ENCODE assay signal across 20 cellular contexts in genomic region chr9:35835766-35836165, GRCh38. TPM values are rescaled to one million over a fixed set of nuclear protein-coding genes. Genes with fewer than 3 reads are reported as not detected.
DNase-seq lines count a peak whose midpoint lies in the region; ATAC-seq, FAIRE-seq and TF ChIP-seq lines count a peak whose summit lies in the region.
"Had no signal": no experiment of that assay in that cellular context is flagged by ENCODE, and none has a peak within 500 bp of the region (broad histone marks: within the 10 kb centered on the region; RNA-seq: fewer than 3 reads in every experiment).

No MANE protein-coding gene starts in this region.

- no peak overlapping the region for H3K27ac Mint-ChIP-seq in endodermal cell
- H3K27ac Mint-ChIP-seq: HFFc6 had no signal

- FAIRE-seq in pancreas (lab: Jason Lieb, UNC), result no peak
- FAIRE-seq: A549, RCC 7860 had no signal

- intact Hi-C loops in colonic mucosa (cut with DNase I) (no loop called here), pancreas (cut with DNase I) (no loop called here)

- H3K4me3 ChIP-seq in colonic mucosa (no peak overlapping the region), mucosa of rectum (ENCODE audit: low read length in 2 of 2) (no peak overlapping the region), pancreas (no peak overlapping the region), endodermal cell (ENCODE audit: low read length) (no peak overlapping the region)
- H3K4me3 ChIP-seq: A549 had no signal

- peak overlapping the region; percentile 63 for H3K27ac ChIP-seq in 22Rv1
- H3K27ac ChIP-seq in colonic mucosa, result peak overlapping the region; percentile 33
- H3K27ac ChIP-seq in mucosa of rectum (ENCODE audit: low read depth in 2 of 2, low read length in 2 of 2), result peak overlapping the region; percentile 50 to 85
- H3K27ac ChIP-seq in pancreas, result peak overlapping the region in 1 of 4 donors; percentile 85
- H3K27ac ChIP-seq in endodermal cell (ENCODE audit: low read depth, low read length), result no peak overlapping the region
- H3K27ac ChIP-seq: A549 had no signal

- no peak overlapping the region for H3K4me3 Mint-ChIP-seq in endodermal cell
- H3K4me3 Mint-ChIP-seq: CD4-positive, alpha-beta memory T cell; HFFc6 had no signal

- H3K27me3 Mint-ChIP-seq in endodermal cell (ENCODE audit: insufficient read depth), result peaks cover 23% of the 10 kb centered on the region
- H3K27me3 Mint-ChIP-seq: CD4-positive, alpha-beta memory T cell had no signal

- ATAC-seq in pancreas, result no peak

- H3K9ac ChIP-seq in colonic mucosa (ENCODE audit: low read depth in 2 of 2, low read length in 2 of 2), result peak overlapping the region in 1 of 2 donors; percentile 14
- H3K9ac ChIP-seq in mucosa of rectum (ENCODE audit: low read depth in 1 of 2, low read length in 2 of 2), result no peak overlapping the region
- no peak overlapping the region for H3K9ac ChIP-seq in endodermal cell (ENCODE audit: extremely low read depth, low read length, poor library complexity, severe bottlenecking)

- no peaks in the 10 kb centered on the region for H3K36me3 Mint-ChIP-seq in endodermal cell (ENCODE audit: low read depth)
- H3K36me3 Mint-ChIP-seq: CD4-positive, alpha-beta memory T cell had no signal

- TF ChIP-seq CTCF in 22Rv1 (IDR thresholded peaks at IDR 0.05) (no peak), colonic mucosa (IDR thresholded peaks at IDR 0.05) (no peak), pancreas (IDR thresholded peaks at IDR 0.05) (no peak), endodermal cell (conservative IDR thresholded peaks at IDR 0.05) (no peak)

- peaks cover 9% of the 10 kb centered on the region for H3K4me1 Mint-ChIP-seq in endodermal cell

- H3K36me3 ChIP-seq in colonic mucosa (no peaks in the 10 kb centered on the region), mucosa of rectum (ENCODE audit: control insufficient read depth in 2 of 2, insufficient read depth in 2 of 2, low read length in 2 of 2) (no peaks in the 10 kb centered on the region), pancreas (no peaks in the 10 kb centered on the region), endodermal cell (ENCODE audit: control insufficient read depth, insufficient read depth, low read length) (no peaks in the 10 kb centered on the region)

- DNase-seq in HuH-7.5 (ENCODE audit: low spot score), result peak; percentile 52
- DNase-seq in colonic mucosa, result no peak
- no peak for DNase-seq in pancreas
- DNase-seq in NCI-H1092 (lab: John Stamatoyannopoulos, UW), result no peak
- no peak for DNase-seq in endodermal cell
- DNase-seq in activated T-cell treated with anti-CD3 and anti-CD28 coated beads for 4 hours, result no peak
- DNase-seq: CD4-positive, alpha-beta memory T cell; GDM1; HFFc6; IMR-90; MV-4-11; NCI-H1436 treated with DMSO at 0.1 percent for 48 hours; NCI-H2081; NCI-H524; SHP77 had no signal

- H3K9me3 ChIP-seq in colonic mucosa, result no peaks in the 10 kb centered on the region
- no peaks in the 10 kb centered on the region for H3K9me3 ChIP-seq in mucosa of rectum (ENCODE audit: control insufficient read depth in 2 of 2, low read length in 2 of 2)
- no peaks in the 10 kb centered on the region for H3K9me3 ChIP-seq in pancreas
- H3K9me3 ChIP-seq in endodermal cell (ENCODE audit: control insufficient read depth, low read length), result no peaks in the 10 kb centered on the region
- H3K9me3 ChIP-seq: A549 had no signal

- H3K4me1 ChIP-seq in colonic mucosa (peaks cover 19% of the 10 kb centered on the region), mucosa of rectum (ENCODE audit: control insufficient read depth in 2 of 2, insufficient read depth in 2 of 2, low read length in 2 of 2) (peaks cover 29 to 38% of the 10 kb centered on the region in 2 donors), pancreas (peaks cover 6 to 26% (median 22%) of the 10 kb centered on the region in 3 donors), endodermal cell (ENCODE audit: control insufficient read depth, insufficient read depth, low read length) (no peaks in the 10 kb centered on the region)
- H3K4me1 ChIP-seq: A549 had no signal

- no peaks in the 10 kb centered on the region for H3K9me3 Mint-ChIP-seq in endodermal cell
- H3K9me3 Mint-ChIP-seq: CD4-positive, alpha-beta memory T cell; HFFc6 had no signal

- H3K27me3 ChIP-seq in colonic mucosa (no peaks in the 10 kb centered on the region), mucosa of rectum (ENCODE audit: control insufficient read depth in 2 of 2, insufficient read depth in 2 of 2, low read length in 2 of 2) (no peaks in the 10 kb centered on the region), pancreas (no peaks in the 10 kb centered on the region), endodermal cell (ENCODE audit: control insufficient read depth, insufficient read depth, low read length, poor library complexity, severe bottlenecking) (no peaks in the 10 kb centered on the region)

- 71 to 72% methylated on average over 2 of the region's 2 CpGs for WGBS in pancreas, 2 donors
- 85 to 95% methylated on average over 2 of the region's 2 CpGs for WGBS in endodermal cell (ENCODE audit: insufficient coverage in 1 of 2, insufficient read length in 1 of 2), 2 experiments

RNA-seq across cellular contexts. Expression of gene TMEM8B, which starts 6.7 kb away (rescaled TPM):
- total RNA-seq in colonic mucosa (10 to 100 TPM; 15.1 to 17.6 TPM), pancreas (10 to 100 TPM in 1 of 6 donors, 1 to 10 TPM in 5; 4.9 to 10.3 (median 7.0) TPM), endodermal cell (10 to 100 TPM; 12.8 to 18.3 TPM)
- 10 to 100 TPM; 11.1 to 17.2 TPM for polyA plus RNA-seq in pancreas
- polyA plus RNA-seq in endodermal cell (2013, experiment 1 of 2), result 29.5 TPM
- 26.0 TPM for polyA plus RNA-seq in endodermal cell (2013, experiment 2 of 2)

RNA-seq across cellular contexts. Expression of gene FAM221B, which starts 7.2 kb away (rescaled TPM):
- under 1 TPM in 1 of 2 donors, not detected in 1; 0.05 TPM for total RNA-seq in colonic mucosa
- not detected for total RNA-seq in pancreas
- under 1 TPM in 1 of 2 donors, not detected in 1; 0.11 TPM for polyA plus RNA-seq in pancreas
- total RNA-seq in endodermal cell, result under 1 TPM in 1 of 2 donors, not detected in 1; 0.22 TPM
- 0.32 TPM for polyA plus RNA-seq in endodermal cell (2013, experiment 1 of 2)
- polyA plus RNA-seq in endodermal cell (2013, experiment 2 of 2), result 0.70 TPM
- total RNA-seq: CD4-positive, alpha-beta memory T cell; H4; HFFc6; IMR-90 had no signal
- polyA plus RNA-seq: A549; CD4-positive, alpha-beta memory T cell; IMR-90 had no signal

RNA-seq across cellular contexts. Expression of gene HINT2, which starts 20.9 kb away (rescaled TPM):
- total RNA-seq in colonic mucosa (10 to 100 TPM; 49.5 to 64.5 TPM), pancreas (10 to 100 TPM; 20.6 to 43.7 (median 29.7) TPM), endodermal cell (10 to 100 TPM; 34.3 to 48.6 TPM)
- 10 to 100 TPM; 51.7 to 64.2 TPM for polyA plus RNA-seq in pancreas
- polyA plus RNA-seq in endodermal cell (2013, experiment 1 of 2), result 68.5 TPM
- polyA plus RNA-seq in endodermal cell (2013, experiment 2 of 2), result 57.9 TPM

RNA-seq across cellular contexts. Expression of gene SPAG8, which starts 23.7 kb away (rescaled TPM):
- total RNA-seq in colonic mucosa, result under 1 TPM; 0.58 to 0.82 TPM
- 1 to 10 TPM in 2 of 6 donors, under 1 TPM in 4; 0.52 to 1.8 (median 0.83) TPM for total RNA-seq in pancreas
- polyA plus RNA-seq in pancreas, result 1 to 10 TPM; 1.6 to 3.1 TPM
- 1 to 10 TPM; 1.2 to 1.4 TPM for total RNA-seq in endodermal cell
- 2.2 TPM for polyA plus RNA-seq in endodermal cell (2013, experiment 1 of 2)
- 1.9 TPM for polyA plus RNA-seq in endodermal cell (2013, experiment 2 of 2)

RNA-seq across cellular contexts. Expression of gene OR13J1, which starts 34.4 kb away (rescaled TPM):
- total RNA-seq in colonic mucosa, result not detected
- total RNA-seq in pancreas, result not detected
- polyA plus RNA-seq in pancreas, result not detected
- not detected for total RNA-seq in endodermal cell
- polyA plus RNA-seq in endodermal cell (2013, experiment 1 of 2), result not detected
- polyA plus RNA-seq in endodermal cell (2013, experiment 2 of 2), result not detected
- total RNA-seq: CD4-positive, alpha-beta memory T cell; H4; HFFc6; IMR-90 had no signal
- polyA plus RNA-seq: A549; CD4-positive, alpha-beta memory T cell; IMR-90 had no signal
